In the genomic region with DNA sequence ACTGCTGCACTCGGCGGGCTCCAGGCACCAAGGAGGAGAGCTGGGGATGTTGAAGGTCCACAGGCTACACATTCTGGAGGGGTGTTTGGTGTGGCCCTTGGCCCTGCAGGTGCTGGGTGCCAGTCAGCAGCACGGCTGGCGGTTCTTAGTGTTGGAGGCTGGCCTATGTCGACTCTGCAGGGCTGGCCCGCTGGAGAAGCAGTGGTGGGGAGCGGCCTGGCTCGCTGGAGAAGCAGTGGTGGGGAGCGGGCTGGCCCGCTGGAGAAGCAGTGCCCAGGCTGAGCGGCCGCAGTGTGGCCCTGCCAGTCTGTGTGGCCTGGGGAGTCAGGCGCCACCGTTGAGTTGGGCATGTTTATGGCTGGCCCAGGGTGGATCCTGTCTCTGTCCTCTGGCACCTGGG, we compare ENCODE assay signal across 1 cellular context.
TF ChIP-seq lines count a peak whose summit lies in the region.

No MANE protein-coding gene starts in this region.

TF ChIP-seq in GM23338, 12 proteins besides CTCF, POLR2A, EP300 and RAD21:
- TF ChIP-seq, protein P1, sequence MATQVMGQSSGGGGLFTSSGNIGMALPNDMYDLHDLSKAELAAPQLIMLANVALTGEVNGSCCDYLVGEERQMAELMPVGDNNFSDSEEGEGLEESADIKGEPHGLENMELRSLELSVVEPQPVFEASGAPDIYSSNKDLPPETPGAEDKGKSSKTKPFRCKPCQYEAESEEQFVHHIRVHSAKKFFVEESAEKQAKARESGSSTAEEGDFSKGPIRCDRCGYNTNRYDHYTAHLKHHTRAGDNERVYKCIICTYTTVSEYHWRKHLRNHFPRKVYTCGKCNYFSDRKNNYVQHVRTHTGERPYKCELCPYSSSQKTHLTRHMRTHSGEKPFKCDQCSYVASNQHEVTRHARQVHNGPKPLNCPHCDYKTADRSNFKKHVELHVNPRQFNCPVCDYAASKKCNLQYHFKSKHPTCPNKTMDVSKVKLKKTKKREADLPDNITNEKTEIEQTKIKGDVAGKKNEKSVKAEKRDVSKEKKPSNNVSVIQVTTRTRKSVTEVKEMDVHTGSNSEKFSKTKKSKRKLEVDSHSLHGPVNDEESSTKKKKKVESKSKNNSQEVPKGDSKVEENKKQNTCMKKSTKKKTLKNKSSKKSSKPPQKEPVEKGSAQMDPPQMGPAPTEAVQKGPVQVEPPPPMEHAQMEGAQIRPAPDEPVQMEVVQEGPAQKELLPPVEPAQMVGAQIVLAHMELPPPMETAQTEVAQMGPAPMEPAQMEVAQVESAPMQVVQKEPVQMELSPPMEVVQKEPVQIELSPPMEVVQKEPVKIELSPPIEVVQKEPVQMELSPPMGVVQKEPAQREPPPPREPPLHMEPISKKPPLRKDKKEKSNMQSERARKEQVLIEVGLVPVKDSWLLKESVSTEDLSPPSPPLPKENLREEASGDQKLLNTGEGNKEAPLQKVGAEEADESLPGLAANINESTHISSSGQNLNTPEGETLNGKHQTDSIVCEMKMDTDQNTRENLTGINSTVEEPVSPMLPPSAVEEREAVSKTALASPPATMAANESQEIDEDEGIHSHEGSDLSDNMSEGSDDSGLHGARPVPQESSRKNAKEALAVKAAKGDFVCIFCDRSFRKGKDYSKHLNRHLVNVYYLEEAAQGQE (IDR thresholded peaks at IDR 0.05; ENCODE audit: unreplicated experiment), result no peak
- no peak for TF ChIP-seq ZNF114 (CRISPR knock-in tag; IDR thresholded peaks at IDR 0.05)
- no peak for TF ChIP-seq POLR2AphosphoS5 (IDR thresholded peaks at IDR 0.05; ENCODE audit: low read depth)
- TF ChIP-seq, protein P2, sequence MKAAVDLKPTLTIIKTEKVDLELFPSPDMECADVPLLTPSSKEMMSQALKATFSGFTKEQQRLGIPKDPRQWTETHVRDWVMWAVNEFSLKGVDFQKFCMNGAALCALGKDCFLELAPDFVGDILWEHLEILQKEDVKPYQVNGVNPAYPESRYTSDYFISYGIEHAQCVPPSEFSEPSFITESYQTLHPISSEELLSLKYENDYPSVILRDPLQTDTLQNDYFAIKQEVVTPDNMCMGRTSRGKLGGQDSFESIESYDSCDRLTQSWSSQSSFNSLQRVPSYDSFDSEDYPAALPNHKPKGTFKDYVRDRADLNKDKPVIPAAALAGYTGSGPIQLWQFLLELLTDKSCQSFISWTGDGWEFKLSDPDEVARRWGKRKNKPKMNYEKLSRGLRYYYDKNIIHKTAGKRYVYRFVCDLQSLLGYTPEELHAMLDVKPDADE (IDR thresholded peaks at IDR 0.05), result no peak
- TF ChIP-seq STAT1 (IDR thresholded peaks at IDR 0.05; ENCODE audit: unreplicated experiment), result no peak
- TF ChIP-seq EZH2phosphoT487 (IDR thresholded peaks at IDR 0.05; ENCODE audit: unreplicated experiment), result no peak
- no peak for TF ChIP-seq CREB1 (CRISPR knock-in tag; IDR thresholded peaks at IDR 0.05; ENCODE audit: low read depth)
- no peak for TF ChIP-seq EZH2 (IDR thresholded peaks at IDR 0.05; ENCODE audit: low read depth, unreplicated experiment)
- TF ChIP-seq, protein P3, sequence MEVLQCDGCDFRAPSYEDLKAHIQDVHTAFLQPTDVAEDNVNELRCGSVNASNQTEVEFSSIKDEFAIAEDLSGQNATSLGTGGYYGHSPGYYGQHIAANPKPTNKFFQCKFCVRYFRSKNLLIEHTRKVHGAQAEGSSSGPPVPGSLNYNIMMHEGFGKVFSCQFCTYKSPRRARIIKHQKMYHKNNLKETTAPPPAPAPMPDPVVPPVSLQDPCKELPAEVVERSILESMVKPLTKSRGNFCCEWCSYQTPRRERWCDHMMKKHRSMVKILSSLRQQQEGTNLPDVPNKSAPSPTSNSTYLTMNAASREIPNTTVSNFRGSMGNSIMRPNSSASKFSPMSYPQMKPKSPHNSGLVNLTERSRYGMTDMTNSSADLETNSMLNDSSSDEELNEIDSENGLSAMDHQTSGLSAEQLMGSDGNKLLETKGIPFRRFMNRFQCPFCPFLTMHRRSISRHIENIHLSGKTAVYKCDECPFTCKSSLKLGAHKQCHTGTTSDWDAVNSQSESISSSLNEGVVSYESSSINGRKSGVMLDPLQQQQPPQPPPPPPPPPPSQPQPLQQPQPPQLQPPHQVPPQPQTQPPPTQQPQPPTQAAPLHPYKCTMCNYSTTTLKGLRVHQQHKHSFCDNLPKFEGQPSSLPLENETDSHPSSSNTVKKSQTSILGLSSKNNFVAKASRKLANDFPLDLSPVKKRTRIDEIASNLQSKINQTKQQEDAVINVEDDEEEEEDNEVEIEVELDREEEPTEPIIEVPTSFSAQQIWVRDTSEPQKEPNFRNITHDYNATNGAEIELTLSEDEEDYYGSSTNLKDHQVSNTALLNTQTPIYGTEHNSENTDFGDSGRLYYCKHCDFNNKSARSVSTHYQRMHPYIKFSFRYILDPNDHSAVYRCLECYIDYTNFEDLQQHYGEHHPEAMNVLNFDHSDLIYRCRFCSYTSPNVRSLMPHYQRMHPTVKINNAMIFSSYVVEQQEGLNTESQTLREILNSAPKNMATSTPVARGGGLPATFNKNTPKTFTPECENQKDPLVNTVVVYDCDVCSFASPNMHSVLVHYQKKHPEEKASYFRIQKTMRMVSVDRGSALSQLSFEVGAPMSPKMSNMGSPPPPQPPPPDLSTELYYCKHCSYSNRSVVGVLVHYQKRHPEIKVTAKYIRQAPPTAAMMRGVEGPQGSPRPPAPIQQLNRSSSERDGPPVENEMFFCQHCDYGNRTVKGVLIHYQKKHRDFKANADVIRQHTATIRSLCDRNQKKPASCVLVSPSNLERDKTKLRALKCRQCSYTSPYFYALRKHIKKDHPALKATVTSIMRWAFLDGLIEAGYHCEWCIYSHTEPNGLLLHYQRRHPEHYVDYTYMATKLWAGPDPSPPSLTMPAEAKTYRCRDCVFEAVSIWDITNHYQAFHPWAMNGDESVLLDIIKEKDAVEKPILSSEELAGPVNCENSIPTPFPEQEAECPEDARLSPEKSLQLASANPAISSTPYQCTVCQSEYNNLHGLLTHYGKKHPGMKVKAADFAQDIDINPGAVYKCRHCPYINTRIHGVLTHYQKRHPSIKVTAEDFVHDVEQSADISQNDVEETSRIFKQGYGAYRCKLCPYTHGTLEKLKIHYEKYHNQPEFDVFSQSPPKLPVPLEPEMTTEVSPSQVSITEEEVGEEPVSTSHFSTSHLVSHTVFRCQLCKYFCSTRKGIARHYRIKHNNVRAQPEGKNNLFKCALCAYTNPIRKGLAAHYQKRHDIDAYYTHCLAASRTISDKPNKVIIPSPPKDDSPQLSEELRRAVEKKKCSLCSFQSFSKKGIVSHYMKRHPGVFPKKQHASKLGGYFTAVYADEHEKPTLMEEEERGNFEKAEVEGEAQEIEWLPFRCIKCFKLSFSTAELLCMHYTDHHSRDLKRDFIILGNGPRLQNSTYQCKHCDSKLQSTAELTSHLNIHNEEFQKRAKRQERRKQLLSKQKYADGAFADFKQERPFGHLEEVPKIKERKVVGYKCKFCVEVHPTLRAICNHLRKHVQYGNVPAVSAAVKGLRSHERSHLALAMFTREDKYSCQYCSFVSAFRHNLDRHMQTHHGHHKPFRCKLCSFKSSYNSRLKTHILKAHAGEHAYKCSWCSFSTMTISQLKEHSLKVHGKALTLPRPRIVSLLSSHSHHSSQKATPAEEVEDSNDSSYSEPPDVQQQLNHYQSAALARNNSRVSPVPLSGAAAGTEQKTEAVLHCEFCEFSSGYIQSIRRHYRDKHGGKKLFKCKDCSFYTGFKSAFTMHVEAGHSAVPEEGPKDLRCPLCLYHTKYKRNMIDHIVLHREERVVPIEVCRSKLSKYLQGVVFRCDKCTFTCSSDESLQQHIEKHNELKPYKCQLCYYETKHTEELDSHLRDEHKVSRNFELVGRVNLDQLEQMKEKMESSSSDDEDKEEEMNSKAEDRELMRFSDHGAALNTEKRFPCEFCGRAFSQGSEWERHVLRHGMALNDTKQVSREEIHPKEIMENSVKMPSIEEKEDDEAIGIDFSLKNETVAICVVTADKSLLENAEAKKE (CRISPR knock-in tag; IDR thresholded peaks at IDR 0.05), result no peak
TF ChIP-seq in GM23338: peak in this region for 0.
